ENCODE assay signal across 1 cellular context in the genomic region with DNA sequence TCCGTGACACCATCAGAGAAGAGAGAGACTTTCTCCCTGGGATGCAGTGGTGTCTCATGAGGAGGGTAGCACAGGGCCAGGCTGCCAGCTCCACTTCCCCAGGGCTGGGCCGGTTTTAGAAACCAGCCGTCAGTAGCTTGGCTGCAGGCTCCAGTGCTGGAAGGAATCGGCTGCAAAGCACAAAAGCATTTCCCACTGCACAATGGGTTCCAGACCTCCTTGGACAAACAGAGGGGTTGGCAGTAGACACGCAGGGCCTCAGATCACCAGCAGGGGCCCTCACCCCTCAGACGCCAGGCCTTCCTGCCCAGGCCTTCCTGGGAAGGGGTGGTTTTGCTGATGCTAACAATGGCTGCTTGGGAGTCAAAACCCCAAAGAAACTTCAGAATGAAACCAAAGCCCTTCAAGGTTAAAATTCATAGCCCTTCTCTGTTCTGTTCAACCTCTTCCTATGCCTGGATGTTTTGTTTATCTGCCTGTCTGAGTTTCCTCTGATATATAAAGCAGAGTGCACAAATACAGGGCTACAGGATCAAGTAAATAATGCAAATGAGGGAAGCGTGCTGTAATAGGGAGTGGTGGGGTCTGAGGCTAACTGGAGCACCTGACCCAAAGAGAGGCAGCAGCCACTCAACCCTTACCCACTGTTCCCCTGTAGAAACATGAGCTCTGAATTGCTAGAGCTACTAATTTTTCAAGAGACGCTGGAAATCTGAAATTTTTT.
TF ChIP-seq lines count a peak whose summit lies in the region.

No MANE protein-coding gene starts in this region.

TF ChIP-seq in HepG2, 621 proteins besides CTCF, POLR2A, EP300 and RAD21 (continued from another document and continues in another):
- TF ChIP-seq ZNF724P (CRISPR knock-in tag; IDR thresholded peaks at IDR 0.05; ENCODE audit: borderline replicate concordance) (peak; percentile 20; the same call in 1 of the 2 replicates), ZSCAN20 (CRISPR knock-in tag; IDR thresholded peaks at IDR 0.05; ENCODE audit: borderline replicate concordance) (no peak), ZNF550 (CRISPR knock-in tag; IDR thresholded peaks at IDR 0.05; ENCODE audit: borderline replicate concordance) (no peak), ZSCAN22 (CRISPR knock-in tag; IDR thresholded peaks at IDR 0.05) (no peak), JARID2 (CRISPR knock-in tag; IDR thresholded peaks at IDR 0.05; ENCODE audit: insufficient replicate concordance) (no peak), CAMTA2 (CRISPR knock-in tag; IDR thresholded peaks at IDR 0.05; ENCODE audit: borderline replicate concordance) (no peak), ZNF563 (CRISPR knock-in tag; IDR thresholded peaks at IDR 0.05) (no peak), ZNF484 (CRISPR knock-in tag; IDR thresholded peaks at IDR 0.05; ENCODE audit: borderline replicate concordance, low read depth) (no peak), POLR2G (IDR thresholded peaks at IDR 0.05; ENCODE audit: low read depth, low read length) (no peak), NFE2L1 (CRISPR knock-in tag; IDR thresholded peaks at IDR 0.05; ENCODE audit: borderline replicate concordance) (no peak), SIX1 (CRISPR knock-in tag; IDR thresholded peaks at IDR 0.05; ENCODE audit: borderline replicate concordance) (no peak), ZNF350 (CRISPR knock-in tag; IDR thresholded peaks at IDR 0.05; ENCODE audit: borderline replicate concordance, low read depth) (no peak), LRRFIP1 (CRISPR knock-in tag; conservative IDR thresholded peaks at IDR 0.05) (no peak), ZNF768 (CRISPR knock-in tag; IDR thresholded peaks at IDR 0.05) (peak; percentile 81), ZNF510 (CRISPR knock-in tag; IDR thresholded peaks at IDR 0.05; ENCODE audit: low read depth) (no peak), PBX2 (CRISPR knock-in tag; IDR thresholded peaks at IDR 0.05) (no peak), FOXK1 (CRISPR knock-in tag; IDR thresholded peaks at IDR 0.05; ENCODE audit: borderline replicate concordance, low read depth) (no peak), ZNF772 (CRISPR knock-in tag; IDR thresholded peaks at IDR 0.05) (no peak), ZNF570 (CRISPR knock-in tag; IDR thresholded peaks at IDR 0.05; ENCODE audit: borderline replicate concordance) (no peak), WIZ (CRISPR knock-in tag; IDR thresholded peaks at IDR 0.05) (no peak), ZNF276 (CRISPR knock-in tag; IDR thresholded peaks at IDR 0.05; ENCODE audit: low read depth) (no peak), RARG (CRISPR knock-in tag; IDR thresholded peaks at IDR 0.05; ENCODE audit: low read depth) (no peak), ZBTB4 (CRISPR knock-in tag; IDR thresholded peaks at IDR 0.05; ENCODE audit: borderline replicate concordance) (no peak), NRL (CRISPR knock-in tag; IDR thresholded peaks at IDR 0.05; ENCODE audit: borderline replicate concordance) (peak; percentile 44; the same call in 1 of the 2 replicates), MED8 (CRISPR knock-in tag; IDR thresholded peaks at IDR 0.05; ENCODE audit: insufficient replicate concordance) (no peak), ZNF660 (CRISPR knock-in tag; IDR thresholded peaks at IDR 0.05; ENCODE audit: borderline replicate concordance, low read depth) (no peak), ZNF124 (CRISPR knock-in tag; IDR thresholded peaks at IDR 0.05) (no peak), PTBP1 (IDR thresholded peaks at IDR 0.05; ENCODE audit: low read depth, low read length, poor library complexity, severe bottlenecking) (no peak), ZNF879 (CRISPR knock-in tag; IDR thresholded peaks at IDR 0.05) (no peak), MYC (CRISPR knock-in tag; IDR thresholded peaks at IDR 0.05; ENCODE audit: borderline replicate concordance) (no peak), ZBTB2 (CRISPR knock-in tag; IDR thresholded peaks at IDR 0.05; ENCODE audit: low read depth) (no peak), ZNF274 (CRISPR knock-in tag; IDR thresholded peaks at IDR 0.05) (no peak), ZSCAN30 (CRISPR knock-in tag; IDR thresholded peaks at IDR 0.05) (peak; percentile 54; the same call in 1 of the 2 replicates), ZNF143 (CRISPR knock-in tag; IDR thresholded peaks at IDR 0.05) (no peak), ZNF160 (CRISPR knock-in tag; IDR thresholded peaks at IDR 0.05) (no peak), ZNF652 (CRISPR knock-in tag; IDR thresholded peaks at IDR 0.05; ENCODE audit: borderline replicate concordance, low read depth) (no peak), HDAC1 (CRISPR knock-in tag; IDR thresholded peaks at IDR 0.05) (no peak)
- TF ChIP-seq, protein P1, sequence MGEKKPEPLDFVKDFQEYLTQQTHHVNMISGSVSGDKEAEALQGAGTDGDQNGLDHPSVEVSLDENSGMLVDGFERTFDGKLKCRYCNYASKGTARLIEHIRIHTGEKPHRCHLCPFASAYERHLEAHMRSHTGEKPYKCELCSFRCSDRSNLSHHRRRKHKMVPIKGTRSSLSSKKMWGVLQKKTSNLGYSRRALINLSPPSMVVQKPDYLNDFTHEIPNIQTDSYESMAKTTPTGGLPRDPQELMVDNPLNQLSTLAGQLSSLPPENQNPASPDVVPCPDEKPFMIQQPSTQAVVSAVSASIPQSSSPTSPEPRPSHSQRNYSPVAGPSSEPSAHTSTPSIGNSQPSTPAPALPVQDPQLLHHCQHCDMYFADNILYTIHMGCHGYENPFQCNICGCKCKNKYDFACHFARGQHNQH (CRISPR knock-in tag; IDR thresholded peaks at IDR 0.05) = peak; percentile 33; the same call in 1 of the 2 replicates
- TF ChIP-seq, protein P2, sequence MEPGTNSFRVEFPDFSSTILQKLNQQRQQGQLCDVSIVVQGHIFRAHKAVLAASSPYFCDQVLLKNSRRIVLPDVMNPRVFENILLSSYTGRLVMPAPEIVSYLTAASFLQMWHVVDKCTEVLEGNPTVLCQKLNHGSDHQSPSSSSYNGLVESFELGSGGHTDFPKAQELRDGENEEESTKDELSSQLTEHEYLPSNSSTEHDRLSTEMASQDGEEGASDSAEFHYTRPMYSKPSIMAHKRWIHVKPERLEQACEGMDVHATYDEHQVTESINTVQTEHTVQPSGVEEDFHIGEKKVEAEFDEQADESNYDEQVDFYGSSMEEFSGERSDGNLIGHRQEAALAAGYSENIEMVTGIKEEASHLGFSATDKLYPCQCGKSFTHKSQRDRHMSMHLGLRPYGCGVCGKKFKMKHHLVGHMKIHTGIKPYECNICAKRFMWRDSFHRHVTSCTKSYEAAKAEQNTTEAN (CRISPR knock-in tag; conservative IDR thresholded peaks at IDR 0.05) = 0 out of 2 replicates have a peak, but pooled peaks have one; percentile 46
- TF ChIP-seq, protein P3, sequence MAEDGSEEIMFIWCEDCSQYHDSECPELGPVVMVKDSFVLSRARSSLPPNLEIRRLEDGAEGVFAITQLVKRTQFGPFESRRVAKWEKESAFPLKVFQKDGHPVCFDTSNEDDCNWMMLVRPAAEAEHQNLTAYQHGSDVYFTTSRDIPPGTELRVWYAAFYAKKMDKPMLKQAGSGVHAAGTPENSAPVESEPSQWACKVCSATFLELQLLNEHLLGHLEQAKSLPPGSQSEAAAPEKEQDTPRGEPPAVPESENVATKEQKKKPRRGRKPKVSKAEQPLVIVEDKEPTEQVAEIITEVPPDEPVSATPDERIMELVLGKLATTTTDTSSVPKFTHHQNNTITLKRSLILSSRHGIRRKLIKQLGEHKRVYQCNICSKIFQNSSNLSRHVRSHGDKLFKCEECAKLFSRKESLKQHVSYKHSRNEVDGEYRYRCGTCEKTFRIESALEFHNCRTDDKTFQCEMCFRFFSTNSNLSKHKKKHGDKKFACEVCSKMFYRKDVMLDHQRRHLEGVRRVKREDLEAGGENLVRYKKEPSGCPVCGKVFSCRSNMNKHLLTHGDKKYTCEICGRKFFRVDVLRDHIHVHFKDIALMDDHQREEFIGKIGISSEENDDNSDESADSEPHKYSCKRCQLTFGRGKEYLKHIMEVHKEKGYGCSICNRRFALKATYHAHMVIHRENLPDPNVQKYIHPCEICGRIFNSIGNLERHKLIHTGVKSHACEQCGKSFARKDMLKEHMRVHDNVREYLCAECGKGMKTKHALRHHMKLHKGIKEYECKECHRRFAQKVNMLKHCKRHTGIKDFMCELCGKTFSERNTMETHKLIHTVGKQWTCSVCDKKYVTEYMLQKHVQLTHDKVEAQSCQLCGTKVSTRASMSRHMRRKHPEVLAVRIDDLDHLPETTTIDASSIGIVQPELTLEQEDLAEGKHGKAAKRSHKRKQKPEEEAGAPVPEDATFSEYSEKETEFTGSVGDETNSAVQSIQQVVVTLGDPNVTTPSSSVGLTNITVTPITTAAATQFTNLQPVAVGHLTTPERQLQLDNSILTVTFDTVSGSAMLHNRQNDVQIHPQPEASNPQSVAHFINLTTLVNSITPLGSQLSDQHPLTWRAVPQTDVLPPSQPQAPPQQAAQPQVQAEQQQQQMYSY (CRISPR knock-in tag; IDR thresholded peaks at IDR 0.05) = no peak
- TF ChIP-seq, protein P4, sequence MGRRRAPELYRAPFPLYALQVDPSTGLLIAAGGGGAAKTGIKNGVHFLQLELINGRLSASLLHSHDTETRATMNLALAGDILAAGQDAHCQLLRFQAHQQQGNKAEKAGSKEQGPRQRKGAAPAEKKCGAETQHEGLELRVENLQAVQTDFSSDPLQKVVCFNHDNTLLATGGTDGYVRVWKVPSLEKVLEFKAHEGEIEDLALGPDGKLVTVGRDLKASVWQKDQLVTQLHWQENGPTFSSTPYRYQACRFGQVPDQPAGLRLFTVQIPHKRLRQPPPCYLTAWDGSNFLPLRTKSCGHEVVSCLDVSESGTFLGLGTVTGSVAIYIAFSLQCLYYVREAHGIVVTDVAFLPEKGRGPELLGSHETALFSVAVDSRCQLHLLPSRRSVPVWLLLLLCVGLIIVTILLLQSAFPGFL (CRISPR knock-in tag; IDR thresholded peaks at IDR 0.05) = no peak
